8 cellular contexts compared by ENCODE assay signal in the genomic region with DNA sequence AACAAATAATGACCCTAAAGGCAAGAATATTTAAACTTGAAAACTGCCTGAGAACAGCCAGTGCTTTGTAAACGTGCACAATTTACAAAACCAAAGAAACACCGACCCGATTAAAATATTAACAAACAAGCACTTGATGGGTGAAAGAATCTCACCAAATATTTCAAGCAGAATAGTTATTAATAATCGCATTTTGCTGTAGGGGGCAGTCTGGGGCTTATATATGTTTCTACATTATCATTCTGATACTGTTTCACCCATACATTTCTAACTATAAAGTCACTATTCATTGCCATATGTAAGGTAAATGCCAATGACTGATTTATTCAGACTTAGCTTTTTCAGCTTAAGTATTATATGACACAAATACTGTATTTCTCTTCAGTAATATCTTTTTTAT. TPM values are rescaled to one million over a fixed set of nuclear protein-coding genes. Genes with fewer than 3 reads are reported as not detected.
A peak's percentile ranks its signal among the peaks of the same experiment; 100 is the strongest.
DNase-seq lines count a peak whose midpoint lies in the region; ATAC-seq, FAIRE-seq and TF ChIP-seq lines count a peak whose summit lies in the region.

No MANE protein-coding gene starts in this region.

- no peaks in the 10 kb centered on the region for H3K36me3 Mint-ChIP-seq in HFFc6 (ENCODE audit: low read depth)
- peaks cover 6% of the 10 kb centered on the region for H3K36me3 Mint-ChIP-seq in mesothelial cell of epicardium

- H3K27me3 Mint-ChIP-seq in HFFc6 (ENCODE audit: insufficient read depth) (no peaks in the 10 kb centered on the region; the same call in 1 of the 2 replicates), mesothelial cell of epicardium (ENCODE audit: low read depth) (no peaks in the 10 kb centered on the region)

- no peak for TF ChIP-seq POLR2A in adrenal gland (IDR thresholded peaks at IDR 0.05)
- TF ChIP-seq POLR2A in GM12892 (IDR thresholded peaks at IDR 0.05; ENCODE audit: low read depth, low read length), result no peak

- no peak for ATAC-seq in left colon
- no peak for ATAC-seq in GM18870 (IDR thresholded peaks at IDR 0.05; ENCODE audit: unreplicated experiment)

- DNase-seq in D721Med (ENCODE audit: insufficient read length, low spot score) (no peak), HFFc6 (no peak), adrenal gland (peak in 1 of 7 donors; percentile 14), mesothelial cell of epicardium (ENCODE audit: low spot score in 2 of 2, unreplicated experiment in 2 of 2) (no peak), left colon (no peak), GM12892 (ENCODE audit: insufficient read length) (no peak), H7 (no peak)

- intact Hi-C loops in adrenal gland (cut with DNase I), result no loop called here
- intact Hi-C loops in left colon (cut with DNase I, micrococcal nuclease), result no loop called here

- WGBS in adrenal gland, 4 donors, result 70 to 80% (median 76%) methylated on average over 4 of the region's 4 CpGs

- H3K4me3 Mint-ChIP-seq in HFFc6 (no peak overlapping the region), mesothelial cell of epicardium (no peak overlapping the region)

- TF ChIP-seq CTCF in D721Med (IDR thresholded peaks at IDR 0.05; ENCODE audit: insufficient read depth, missing control alignments) (peak; percentile 35), HFFc6 (IDR thresholded peaks at IDR 0.05) (peak; percentile 70), adrenal gland (IDR thresholded peaks at IDR 0.05) (peak in 5 of 6 experiments; percentile 10 to 34 (median 20)), mesothelial cell of epicardium (IDR thresholded peaks at IDR 0.05; ENCODE audit: unreplicated experiment) (no peak)

- no peaks in the 10 kb centered on the region for H3K27me3 ChIP-seq in adrenal gland
- H3K27me3 ChIP-seq in H7 (ENCODE audit: control insufficient read depth, insufficient read depth, low read length), result no peaks in the 10 kb centered on the region

- FAIRE-seq in D721Med (lab: Jason Lieb, UNC), result no peak
- no peak for FAIRE-seq in GM12892 (lab: Jason Lieb, UNC)

- H3K27ac Mint-ChIP-seq in HFFc6, result no peak overlapping the region
- H3K27ac Mint-ChIP-seq in mesothelial cell of epicardium, result peak overlapping the region; percentile 19

- no peaks in the 10 kb centered on the region for H3K9me3 Mint-ChIP-seq in HFFc6
- no peaks in the 10 kb centered on the region for H3K9me3 Mint-ChIP-seq in mesothelial cell of epicardium

- H3K9me3 ChIP-seq in adrenal gland (replicated peaks in 1 of 3), result no peaks in the 10 kb centered on the region

- H3K4me1 ChIP-seq in adrenal gland (replicated peaks in 1 of 2), result no peaks in the 10 kb centered on the region

- no peak overlapping the region for H3K27ac ChIP-seq in adrenal gland

- H3K36me3 ChIP-seq in adrenal gland (replicated peaks in 1 of 2) (peaks cover 0 to 27% of the 10 kb centered on the region in 2 donors), H7 (replicated peaks; ENCODE audit: control insufficient read depth, insufficient read depth, low read length) (peaks cover 2% of the 10 kb centered on the region; the same call in 1 of the 2 replicates)

- H3K4me1 Mint-ChIP-seq in HFFc6 (ENCODE audit: low read depth) (no peaks in the 10 kb centered on the region), mesothelial cell of epicardium (no peaks in the 10 kb centered on the region)

- no peak overlapping the region for H3K4me3 ChIP-seq in adrenal gland
- H3K4me3 ChIP-seq in H7 (ENCODE audit: insufficient read depth, low read depth, low read length), result no peak overlapping the region

RNA-seq across cellular contexts. Expression of a gene that starts 37.7 kb away (rescaled TPM):
- total RNA-seq in HFFc6 (2021; fragmentation: NEBNext Ultra II Directional; extraction: Animal tissue kit (Norgen Biotek cat#: 25700)), result 10 to 100 TPM; 28.7 to 34.9 (median 32.8) TPM
- total RNA-seq in adrenal gland (10 to 100 TPM; 20.9 to 60.0 (median 40.9) TPM), mesothelial cell of epicardium (51.5 to 56.4 TPM (median 52.2 TPM) in 3 replicates), left colon (10 to 100 TPM; 26.6 to 33.3 TPM)
- 10 to 100 TPM; 21.7 to 59.4 (median 29.0) TPM for polyA plus RNA-seq in adrenal gland
- 18.3 TPM for polyA plus RNA-seq in GM12892 (2012; ENCODE audit: missing spikeins)
- total RNA-seq in H7 (2014; rRNA removed; shearing (Covaris generic)), result 20.8 and 24.8 TPM in 2 replicates
